8 cellular contexts compared by ENCODE assay signal in the genomic region with DNA sequence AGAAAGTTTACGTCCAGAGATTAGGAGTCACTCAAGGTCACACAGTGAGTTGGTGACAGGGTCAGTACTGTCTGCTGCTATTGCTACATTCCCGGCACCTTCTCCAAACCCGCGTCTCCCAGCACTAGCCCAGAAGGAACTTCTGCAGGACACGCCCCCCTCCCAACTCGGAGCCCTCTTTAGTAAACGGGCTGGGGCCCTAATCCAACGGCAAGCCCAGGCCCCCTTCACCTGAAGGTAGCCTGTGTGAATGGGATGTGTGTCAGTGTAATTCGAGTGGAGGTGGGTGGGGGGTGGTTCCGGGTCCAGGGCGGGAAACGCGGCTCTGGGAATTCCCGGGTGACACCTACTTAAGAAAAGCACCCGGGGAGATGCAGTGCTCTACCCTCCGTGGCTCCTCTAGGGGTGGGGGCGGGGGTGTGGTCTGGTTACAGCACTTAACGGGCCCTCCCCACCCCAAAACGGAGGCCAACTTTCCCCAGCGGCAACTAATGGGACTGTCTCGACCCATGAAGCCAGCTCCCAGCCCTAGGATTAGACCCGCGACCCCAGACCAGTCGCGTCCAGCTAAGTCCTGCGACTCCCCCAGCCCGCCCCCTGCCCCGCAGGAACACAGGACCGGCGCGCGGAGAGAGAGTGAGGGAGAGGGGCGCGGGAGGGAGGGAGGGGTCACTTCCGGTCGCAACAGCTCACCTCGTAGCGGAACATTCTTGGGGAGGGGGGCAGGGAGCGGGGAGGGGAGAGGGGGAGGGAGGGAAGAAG. TPM values are rescaled to one million over a fixed set of nuclear protein-coding genes. Genes with fewer than 3 reads are reported as not detected.
DNase-seq lines count a peak whose midpoint lies in the region; ATAC-seq and TF ChIP-seq lines count a peak whose summit lies in the region.

No MANE protein-coding gene starts in this region.

- H3K4me1 ChIP-seq in Karpas-422 (ENCODE audit: low read length) (peaks cover 47% of the 10 kb centered on the region), lower lobe of right lung (peaks cover 39% of the 10 kb centered on the region)

- no peaks in the 10 kb centered on the region for H3K27me3 Mint-ChIP-seq in dendritic cell treated with granulocyte-macrophage colony-stimulating factor and Interleukin-4, amounts not matched to agents 40 ng/mL and 50 ng/mL, for 4 days

- peak overlapping the region; percentile 90 for H3K4me3 Mint-ChIP-seq in dendritic cell treated with granulocyte-macrophage colony-stimulating factor and Interleukin-4, amounts not matched to agents 40 ng/mL and 50 ng/mL, for 4 days

- peak; percentile 32 for ATAC-seq in GM21717 (IDR thresholded peaks at IDR 0.05; ENCODE audit: unreplicated experiment)
- peak; percentile 51 to 61 for ATAC-seq in lower lobe of right lung
- ATAC-seq in GM18519 (IDR thresholded peaks at IDR 0.05; ENCODE audit: low FRiP score, unreplicated experiment), result no peak

- peak overlapping the region; percentile 99 for H3K9ac ChIP-seq in Karpas-422 (ENCODE audit: low read length)

- in situ Hi-C loops in G401 (cut with HindIII; ENCODE audit: low sequenced_read_pairs), result no loop called here

- peak overlapping the region; percentile 100 for H3K4me2 ChIP-seq in Karpas-422 (ENCODE audit: low read depth, low read length, poor library complexity, severe bottlenecking)

- H3K4me3 ChIP-seq in Karpas-422 (ENCODE audit: low read length), result peak overlapping the region; percentile 96
- peak overlapping the region; percentile 91 for H3K4me3 ChIP-seq in lower lobe of right lung

- peak overlapping the region; percentile 90; the same call in 1 of the 2 replicates for H2AFZ ChIP-seq in Karpas-422 (ENCODE audit: low read length)

- H3K9me3 ChIP-seq in Karpas-422 (ENCODE audit: low read length) (no peaks in the 10 kb centered on the region), lower lobe of right lung (no peaks in the 10 kb centered on the region)

- H3K27ac Mint-ChIP-seq in dendritic cell treated with granulocyte-macrophage colony-stimulating factor and Interleukin-4, amounts not matched to agents 40 ng/mL and 50 ng/mL, for 4 days, result peak overlapping the region; percentile 100

- H3K4me1 Mint-ChIP-seq in dendritic cell treated with granulocyte-macrophage colony-stimulating factor and Interleukin-4, amounts not matched to agents 40 ng/mL and 50 ng/mL, for 4 days (ENCODE audit: low read depth), result peaks cover 39% of the 10 kb centered on the region

- DNase-seq in G401 (ENCODE audit: low spot score), result peak; percentile 19
- DNase-seq in Karpas-422, result no peak
- DNase-seq in activated CD4-positive, alpha-beta T cell treated with anti-CD3 and anti-CD28 coated beads for 24 hours (ENCODE audit: low read depth in 2 of 2), result peak; percentile 52 to 57
- DNase-seq in lower lobe of right lung, result peak; percentile 80
- DNase-seq in stimulated activated CD8-positive, alpha-beta memory T cell treated with anti-CD3 and anti-CD28 coated beads, Interleukin-12 subunit alpha, Interleukin-12 subunit beta, amount 100 ng/mL, for 1 hour (ENCODE audit: low read depth), result peak; percentile 37

- peaks cover 10% of the 10 kb centered on the region; the same call in 1 of the 2 replicates for H4K20me1 ChIP-seq in Karpas-422 (ENCODE audit: insufficient read depth, low read depth, low read length)

- no peak for TF ChIP-seq CTCF in lower lobe of right lung (IDR thresholded peaks at IDR 0.05)

- intact Hi-C loops in dendritic cell treated with granulocyte-macrophage colony-stimulating factor and Interleukin-4, amounts not matched to agents 40 ng/mL and 50 ng/mL, for 4 days (cut with micrococcal nuclease), result loop anchor here (5.0 kb wide), 1 partner anchor 106 kb away; no protein-coding TSS in a partner anchor
- intact Hi-C loops in lower lobe of right lung (cut with DNase I), result no loop called here

- H3K9me3 Mint-ChIP-seq in dendritic cell treated with granulocyte-macrophage colony-stimulating factor and Interleukin-4, amounts not matched to agents 40 ng/mL and 50 ng/mL, for 4 days, result no peaks in the 10 kb centered on the region

- peaks cover 51% of the 10 kb centered on the region for H3K79me2 ChIP-seq in Karpas-422 (ENCODE audit: low read length)

- H3K9me2 ChIP-seq in Karpas-422 (replicated peaks; ENCODE audit: insufficient read depth, low read length), result no peaks in the 10 kb centered on the region

- peaks cover 48% of the 10 kb centered on the region for H3K36me3 Mint-ChIP-seq in dendritic cell treated with granulocyte-macrophage colony-stimulating factor and Interleukin-4, amounts not matched to agents 40 ng/mL and 50 ng/mL, for 4 days (ENCODE audit: low read depth)

- no peaks in the 10 kb centered on the region for H3K27me3 ChIP-seq in Karpas-422 (ENCODE audit: low read length)
- no peaks in the 10 kb centered on the region for H3K27me3 ChIP-seq in lower lobe of right lung (ENCODE audit: low read depth)

- H3K36me3 ChIP-seq in Karpas-422 (ENCODE audit: insufficient read depth, low read length), result peaks cover 26% of the 10 kb centered on the region
- peaks cover 34% of the 10 kb centered on the region for H3K36me3 ChIP-seq in lower lobe of right lung

- H3K27ac ChIP-seq in Karpas-422 (ENCODE audit: low read length) (peak overlapping the region; percentile 56; the same call in 1 of the 2 replicates), lower lobe of right lung (peak overlapping the region; percentile 96)

RNA-seq across cellular contexts. Expression of a gene that starts 0.5 kb away (rescaled TPM):
- total RNA-seq in G401 (2014; rRNA removed; shearing (Covaris generic)), result 11.7 and 23.1 TPM in 2 replicates
- total RNA-seq in Karpas-422 (2014; rRNA removed; shearing (Covaris generic); ENCODE audit: low replicate concordance), result 14.2 and 31.9 TPM in 2 replicates
- total RNA-seq in lower lobe of right lung, result 38.2 TPM

RNA-seq across cellular contexts. Expression of a gene that starts 45.3 kb away (rescaled TPM):
- total RNA-seq in G401 (2014; rRNA removed; shearing (Covaris generic)), result not detected in 2 replicates
- total RNA-seq in Karpas-422 (2014; rRNA removed; shearing (Covaris generic); ENCODE audit: low replicate concordance), result not detected in 2 replicates
- total RNA-seq in lower lobe of right lung, result not detected

RNA-seq across cellular contexts. Expression of a gene that starts 52.8 kb away (rescaled TPM):
- total RNA-seq in G401 (2014; rRNA removed; shearing (Covaris generic)), result 66.3 and 74.1 TPM in 2 replicates
- total RNA-seq in Karpas-422 (2014; rRNA removed; shearing (Covaris generic); ENCODE audit: low replicate concordance), result 17.2 and 29.7 TPM in 2 replicates
- 37.7 TPM for total RNA-seq in lower lobe of right lung
